In the genomic region with DNA sequence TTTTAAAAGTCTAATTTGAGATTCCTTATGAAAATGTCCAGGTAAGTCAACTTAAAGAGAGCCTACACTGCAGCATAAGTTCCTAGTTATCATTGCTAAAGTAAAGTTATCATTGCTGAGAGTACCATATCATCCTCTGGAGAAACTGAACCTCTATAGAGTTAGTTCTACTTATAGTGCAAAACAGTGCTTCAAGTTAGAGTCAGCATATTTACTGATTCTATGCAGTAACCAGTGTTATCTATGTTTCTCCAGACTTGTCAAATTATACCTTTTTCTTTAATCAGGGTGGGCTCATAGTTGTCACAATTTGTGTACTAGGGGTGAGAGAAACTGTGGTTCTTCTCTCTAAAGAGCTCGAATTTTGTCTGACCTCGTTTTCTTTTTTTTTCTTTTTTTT, we compare ENCODE assay signal across 28 cellular contexts.
A peak's percentile ranks its signal among the peaks of the same experiment; 100 is the strongest.
DNase-seq lines count a peak whose midpoint lies in the region; ATAC-seq, FAIRE-seq and TF ChIP-seq lines count a peak whose summit lies in the region.
"Had no signal": no experiment of that assay in that cellular context is flagged by ENCODE, and none has a peak within 500 bp of the region (broad histone marks: within the 10 kb centered on the region; RNA-seq: fewer than 3 reads in every experiment).

No MANE protein-coding gene starts in this region.

- H3K27me3 Mint-ChIP-seq in CD8-positive, alpha-beta memory T cell = no peaks in the 10 kb centered on the region
- peaks cover 0 to 4% (median 3%) of the 10 kb centered on the region in 3 donors for H3K27me3 Mint-ChIP-seq in immature natural killer cell (ENCODE audit: low read depth in 3 of 3)
- H3K27me3 Mint-ChIP-seq in activated naive CD4-positive, alpha-beta T cell treated with anti-CD3 and anti-CD28 coated beads, Interleukin-2, amount 10 ng/mL, durations not matched to agents 7 days and 5 days = no peaks in the 10 kb centered on the region
- H3K27me3 Mint-ChIP-seq: CD4-positive, alpha-beta memory T cell; CD4-positive, CD25-positive, alpha-beta regulatory T cell had no signal

- no peak; the same call in 1 of the 3 replicates for ATAC-seq in K562
- ATAC-seq: GM12878 had no signal

- TF ChIP-seq RAD21 in K562 (CRISPR knock-in tag; conservative IDR thresholded peaks at IDR 0.05 in 1 of 2, IDR thresholded peaks at IDR 0.05 in 1 of 2) = no peak

- no peak overlapping the region for H2AFZ ChIP-seq in K562 (ENCODE audit: low read depth, low read length)

- no peak overlapping the region for H3K27ac ChIP-seq in CD8-positive, alpha-beta memory T cell (ENCODE audit: low read depth, low read length)
- no peak overlapping the region for H3K27ac ChIP-seq in K562 (ENCODE audit: extremely low read depth, low read depth, low read length)
- H3K27ac ChIP-seq: BLaER1 had no signal

- no peak overlapping the region for H3K4me2 ChIP-seq in K562 (ENCODE audit: insufficient read depth, low read length)
- H3K4me2 ChIP-seq: BLaER1 had no signal

- no peaks in the 10 kb centered on the region for H3K9me3 ChIP-seq in CD8-positive, alpha-beta memory T cell (ENCODE audit: low read length)
- H3K9me3 ChIP-seq in K562 (replicated peaks; ENCODE audit: control insufficient read depth, insufficient read depth, low read depth, low read length) = no peaks in the 10 kb centered on the region
- H3K9me3 ChIP-seq: BE2C, BLaER1 had no signal

- POLR2A ChIA-PET in CD8-positive, alpha-beta memory T cell (lab: Charles Lee) = no interaction called here
- POLR2A ChIA-PET in K562 (lab: Yijun Ruan, JAX) = interaction anchor here (0.5 to 0.8 kb wide), 2 partner anchors 12 to 39 kb away, joined by 3 to 4 read pairs; no protein-coding TSS in a partner anchor

- DNase-seq in CD8-positive, alpha-beta memory T cell = no peak
- DNase-seq in OCI-M1 (lab: John Stamatoyannopoulos, UW) (peak; percentile 14), K562 (ENCODE audit: extremely low read depth in 1 of 4, low spot score in 3 of 4) (no peak), immature natural killer cell (peak in 1 of 3 donors; percentile 13), posterior vena cava (ENCODE audit: low spot score) (no peak), GM13976 (ENCODE audit: low spot score) (no peak)
- DNase-seq in activated naive CD4-positive, alpha-beta T cell treated with anti-CD3 and anti-CD28 coated beads, Interleukin-2, amount 10 ng/mL, durations not matched to agents 7 days and 5 days = no peak
- DNase-seq in effector CD4-positive, alpha-beta T cell = no peak
- DNase-seq: 8988T; ACHN; BE2C; C1 segment of cervical spinal cord; CD4-positive, alpha-beta memory T cell; CD4-positive, CD25-positive, alpha-beta regulatory T cell; COR-L47; DMS 273 treated with DMSO at 0.1 percent for 48 hours; DMS153; DMS53; DMS79; DND-41; EL; GDM1 had no signal

- no peaks in the 10 kb centered on the region for H3K27me3 ChIP-seq in CD8-positive, alpha-beta memory T cell (ENCODE audit: insufficient read depth, low read length, poor library complexity, severe bottlenecking)
- no peaks in the 10 kb centered on the region for H3K27me3 ChIP-seq in K562 (ENCODE audit: control insufficient read depth in 2 of 2, insufficient read depth in 2 of 2, low read length in 2 of 2)
- H3K27me3 ChIP-seq: BLaER1 had no signal

- peak overlapping the region in 1 of 7 donors; percentile 19 for H3K4me3 Mint-ChIP-seq in CD8-positive, alpha-beta memory T cell
- peak overlapping the region in 2 of 5 donors; percentile 54 to 69 for H3K4me3 Mint-ChIP-seq in immature natural killer cell
- no peak overlapping the region for H3K4me3 Mint-ChIP-seq in activated naive CD4-positive, alpha-beta T cell treated with anti-CD3 and anti-CD28 coated beads, Interleukin-2, amount 10 ng/mL, durations not matched to agents 7 days and 5 days
- H3K4me3 Mint-ChIP-seq: CD4-positive, alpha-beta memory T cell; CD4-positive, CD25-positive, alpha-beta regulatory T cell had no signal

- H4K20me1 ChIP-seq in K562 (replicated peaks; ENCODE audit: control insufficient read depth, insufficient read depth, low read length) = no peaks in the 10 kb centered on the region
- H4K20me1 ChIP-seq: BLaER1 had no signal

- H3K9me1 ChIP-seq in K562 (ENCODE audit: control insufficient read depth, insufficient read depth, low read length) = no peaks in the 10 kb centered on the region

- peaks cover 26 to 44% (median 42%) of the 10 kb centered on the region in 3 donors for H3K4me1 Mint-ChIP-seq in CD8-positive, alpha-beta memory T cell
- peaks cover 33 to 50% of the 10 kb centered on the region in 2 donors for H3K4me1 Mint-ChIP-seq in immature natural killer cell
- H3K4me1 Mint-ChIP-seq in activated naive CD4-positive, alpha-beta T cell treated with anti-CD3 and anti-CD28 coated beads, Interleukin-2, amount 10 ng/mL, durations not matched to agents 7 days and 5 days = peaks cover 5% of the 10 kb centered on the region

- no peaks in the 10 kb centered on the region for H3K4me1 ChIP-seq in CD8-positive, alpha-beta memory T cell (ENCODE audit: insufficient read depth, low read length)
- H3K4me1 ChIP-seq in K562 (replicated peaks in 1 of 2; ENCODE audit: control insufficient read depth in 2 of 2, insufficient read depth in 2 of 2, low read length in 2 of 2) = no peaks in the 10 kb centered on the region
- H3K4me1 ChIP-seq: BE2C, BLaER1 had no signal

- TF ChIP-seq CTCF in K562 (IDR thresholded peaks at IDR 0.05 in 2 of 3, conservative IDR thresholded peaks at IDR 0.05 in 1 of 3; ENCODE audit: insufficient read depth in 2 of 3, low read depth in 1 of 3, low read length in 3 of 3) (no peak), GM13976 (IDR thresholded peaks at IDR 0.05; ENCODE audit: borderline replicate concordance, control extremely low read depth, extremely low read depth, insufficient read depth, missing control alignments) (no peak)

- TF ChIP-seq EP300 in K562 (IDR thresholded peaks at IDR 0.05; ENCODE audit: low read length) = no peak

- FAIRE-seq in K562 (lab: Jason Lieb, UNC) = no peak
- FAIRE-seq: A204.1, GM12878, GM12892, GM19239 had no signal

- no peaks in the 10 kb centered on the region for H3K36me3 Mint-ChIP-seq in CD8-positive, alpha-beta memory T cell
- H3K36me3 Mint-ChIP-seq in immature natural killer cell = no peaks in the 10 kb centered on the region
- no peaks in the 10 kb centered on the region for H3K36me3 Mint-ChIP-seq in activated naive CD4-positive, alpha-beta T cell treated with anti-CD3 and anti-CD28 coated beads, Interleukin-2, amount 10 ng/mL, durations not matched to agents 7 days and 5 days
- H3K36me3 Mint-ChIP-seq: CD14-positive monocyte had no signal

- in situ Hi-C loops in K562 (cut with MboI) (no loop called here), GM13976 (cut with MboI; ENCODE audit: low sequenced_read_pairs, unreplicated experiment) (no loop called here)

- intact Hi-C loops in K562 (cut with micrococcal nuclease) (no loop called here), posterior vena cava (cut with DNase I) (no loop called here)

- H3K27ac Mint-ChIP-seq in CD8-positive, alpha-beta memory T cell = peak overlapping the region in 7 of 8 donors; percentile 68 to 93 (median 82)
- H3K27ac Mint-ChIP-seq in immature natural killer cell = peak overlapping the region in 5 of 6 donors; percentile 78 to 92 (median 92)
- H3K27ac Mint-ChIP-seq in activated naive CD4-positive, alpha-beta T cell treated with anti-CD3 and anti-CD28 coated beads, Interleukin-2, amount 10 ng/mL, durations not matched to agents 7 days and 5 days = no peak overlapping the region
- H3K27ac Mint-ChIP-seq: CD14-positive monocyte had no signal

- BruUV-seq in K562 (replicated peaks; lab: Mats Ljungman, UMichigan) = no TSS peak

- no peak for TF ChIP-seq POLR2A in K562 (conservative IDR thresholded peaks at IDR 0.05)

- H3K36me3 ChIP-seq in CD8-positive, alpha-beta memory T cell (ENCODE audit: insufficient read depth, low read length) = no peaks in the 10 kb centered on the region
- H3K36me3 ChIP-seq in K562 (ENCODE audit: control insufficient read depth, insufficient read depth, low read length) = no peaks in the 10 kb centered on the region
- H3K36me3 ChIP-seq: BE2C, BLaER1 had no signal

- no peak overlapping the region for H3K4me3 ChIP-seq in CD8-positive, alpha-beta memory T cell (ENCODE audit: low read length)
- H3K4me3 ChIP-seq in K562 = no peak overlapping the region
- H3K4me3 ChIP-seq: BLaER1, GM12878 had no signal

- H3K9ac ChIP-seq in K562 (ENCODE audit: insufficient read depth in 1 of 2, low read depth in 2 of 2, low read length in 2 of 2) = no peak overlapping the region
- H3K9ac ChIP-seq: BLaER1 had no signal

- peaks cover 0 to 2% (median 0%) of the 10 kb centered on the region in 5 donors for H3K9me3 Mint-ChIP-seq in CD8-positive, alpha-beta memory T cell
- H3K9me3 Mint-ChIP-seq in immature natural killer cell = no peaks in the 10 kb centered on the region
- H3K9me3 Mint-ChIP-seq in activated naive CD4-positive, alpha-beta T cell treated with anti-CD3 and anti-CD28 coated beads, Interleukin-2, amount 10 ng/mL, durations not matched to agents 7 days and 5 days = no peaks in the 10 kb centered on the region
- H3K9me3 Mint-ChIP-seq: CD14-positive monocyte had no signal

- CTCF ChIA-PET in CD8-positive, alpha-beta memory T cell (lab: Charles Lee) = no interaction called here
- CTCF ChIA-PET in K562 (lab: Yijun Ruan, JAX; ENCODE audit: low intra/inter-chr PET ratio) = no interaction called here
- CTCF ChIA-PET in activated naive CD4-positive, alpha-beta T cell treated with anti-CD3 and anti-CD28 coated beads, Interleukin-2, amount 10 ng/mL, durations not matched to agents 7 days and 5 days (lab: Charles Lee) = no interaction called here

- no peaks in the 10 kb centered on the region for H3K79me2 ChIP-seq in K562 (ENCODE audit: control insufficient read depth, insufficient read depth, low read length)

- 0% methylated on average over 1 of the region's 2 CpGs for WGBS in K562 (ENCODE audit: insufficient coverage, low coverage, missing lambda C conversion rate)

TF ChIP-seq in K562, 482 proteins besides CTCF, POLR2A, EP300 and RAD21 (continues in another document):
- TF ChIP-seq, protein P1, sequence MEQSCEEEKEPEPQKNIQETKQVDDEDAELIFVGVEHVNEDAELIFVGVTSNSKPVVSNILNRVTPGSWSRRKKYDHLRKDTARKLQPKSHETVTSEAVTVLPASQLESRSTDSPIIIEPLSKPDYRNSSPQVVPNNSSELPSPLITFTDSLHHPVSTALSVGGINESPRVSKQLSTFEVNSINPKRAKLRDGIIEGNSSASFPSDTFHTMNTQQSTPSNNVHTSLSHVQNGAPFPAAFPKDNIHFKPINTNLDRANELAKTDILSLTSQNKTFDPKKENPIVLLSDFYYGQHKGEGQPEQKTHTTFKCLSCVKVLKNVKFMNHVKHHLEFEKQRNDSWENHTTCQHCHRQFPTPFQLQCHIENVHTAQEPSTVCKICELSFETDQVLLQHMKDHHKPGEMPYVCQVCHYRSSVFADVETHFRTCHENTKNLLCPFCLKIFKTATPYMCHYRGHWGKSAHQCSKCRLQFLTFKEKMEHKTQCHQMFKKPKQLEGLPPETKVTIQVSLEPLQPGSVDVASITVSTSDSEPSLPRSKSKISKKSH (CRISPR knock-in tag; IDR thresholded peaks at IDR 0.05) = no peak
- TF ChIP-seq NR2C1 (IDR thresholded peaks at IDR 0.05) (no peak), NR2C1 (tag; IDR thresholded peaks at IDR 0.05) (no peak), MCM5 (IDR thresholded peaks at IDR 0.05; ENCODE audit: low read depth) (no peak)
